In the genomic region with DNA sequence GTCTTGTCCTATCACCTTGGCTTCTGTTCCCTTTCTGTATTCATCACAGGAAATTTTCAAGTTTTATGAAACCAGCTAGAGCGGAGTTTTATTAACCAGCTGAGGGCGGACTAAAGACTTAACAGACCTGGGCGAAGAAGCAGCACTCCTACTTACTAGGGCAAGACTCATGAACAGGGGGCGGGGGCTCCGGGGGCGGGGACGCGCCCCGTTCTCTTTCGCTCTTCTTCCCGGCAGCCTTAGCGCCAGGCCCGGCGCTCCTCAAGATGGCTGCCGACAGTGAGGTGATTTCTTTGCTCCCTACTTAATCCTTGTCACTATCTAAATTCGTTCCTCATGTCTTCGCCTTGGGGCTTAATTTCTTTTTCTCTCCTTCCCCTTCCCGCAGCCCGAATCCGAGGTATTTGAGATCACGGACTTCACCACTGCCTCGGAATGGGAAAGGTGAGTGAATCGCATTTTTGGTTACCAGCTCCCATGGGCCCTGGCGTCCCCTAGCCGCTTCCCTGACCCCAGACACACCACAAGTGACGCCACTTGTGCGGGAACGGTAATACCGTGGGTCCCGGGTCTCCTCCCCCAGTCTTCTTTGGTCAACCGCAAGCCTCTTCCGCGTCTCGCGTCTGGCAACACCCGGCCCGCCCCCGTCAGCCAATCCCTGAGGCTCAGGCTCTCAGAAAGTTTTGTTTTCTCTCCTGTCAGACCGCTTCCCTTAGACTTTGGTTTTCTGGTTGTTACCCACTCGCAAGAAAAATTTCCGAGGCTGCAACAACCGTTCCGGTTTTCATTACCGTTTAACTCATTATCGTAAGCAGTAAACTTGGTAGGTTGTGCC, we compare ENCODE assay signal across 8 cellular contexts.
DNase-seq lines count a peak whose midpoint lies in the region; ATAC-seq and TF ChIP-seq lines count a peak whose summit lies in the region.

Gene RAB3GAP1, plus strand, starts transcription at position 251 of the 835 bp plus-strand sequence. Its CDS starts 16 bp downstream, at position 267.

- DNase-seq in NCI-H2081 treated with DMSO at 0.1 percent for 48 hours (lab: John Stamatoyannopoulos, UW) (peak; percentile 8), T1000 (lab: John Stamatoyannopoulos, UW) (peak; percentile 59), astrocyte of the hippocampus (ENCODE audit: low read depth, low spot score) (peak; percentile 93), hypothalamus (lab: John Stamatoyannopoulos, UW) (peak in 49 of 51 donors; percentile 17 to 89 (median 57)), retinal pigment epithelial cell (ENCODE audit: low read depth) (peak; percentile 68), NCI-H128 (lab: John Stamatoyannopoulos, UW; ENCODE audit: unreplicated experiment) (no peak)

- TF ChIP-seq CTCF in retinal pigment epithelial cell (conservative IDR thresholded peaks at IDR 0.05; ENCODE audit: low read depth, low read length): no peak

- ATAC-seq in GM18508 (IDR thresholded peaks at IDR 0.05; ENCODE audit: insufficient read depth, unreplicated experiment): peak; percentile 67
- peak; percentile 76 for ATAC-seq in HG02970 (IDR thresholded peaks at IDR 0.05; ENCODE audit: low FRiP score, unreplicated experiment)

- H3K4me3 ChIP-seq in retinal pigment epithelial cell (ENCODE audit: low read length): peak within 1 kb of the TSS; percentile 100
